ENCODE assay signal across 9 cellular contexts in the genomic region with DNA sequence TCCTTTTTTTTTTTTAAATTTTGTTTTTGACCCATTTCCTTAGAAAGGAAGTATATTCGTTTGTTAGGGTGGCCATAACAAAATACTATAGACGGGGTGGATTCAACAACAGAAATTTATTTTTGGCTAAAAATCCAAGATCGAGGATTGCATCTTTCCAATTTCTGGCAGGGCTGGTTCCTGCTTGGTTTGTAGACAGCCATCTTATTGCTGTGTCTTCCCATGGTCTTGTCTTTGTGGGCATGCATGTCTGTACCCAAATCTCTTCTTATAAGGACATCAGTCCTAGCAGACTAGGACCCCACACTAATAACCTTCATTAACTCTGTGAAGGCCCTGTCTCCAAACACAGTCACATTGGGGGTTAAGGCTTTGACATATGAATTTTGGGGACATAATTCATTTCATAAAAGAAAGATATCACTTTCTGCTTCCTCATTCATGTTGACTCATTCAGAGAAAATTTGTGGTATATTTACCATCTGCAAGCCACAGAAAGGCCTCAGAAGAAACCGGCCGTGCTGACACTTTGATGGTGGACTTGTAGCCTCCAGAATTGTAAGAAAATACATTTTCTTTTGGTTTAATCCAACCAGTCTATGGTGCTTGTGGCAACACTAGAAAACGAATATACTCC.
DNase-seq lines count a peak whose midpoint lies in the region; ATAC-seq and TF ChIP-seq lines count a peak whose summit lies in the region.
"Had no signal": no experiment of that assay in that cellular context is flagged by ENCODE, and none has a peak within 500 bp of the region (broad histone marks: within the 10 kb centered on the region; RNA-seq: fewer than 3 reads in every experiment).

No MANE protein-coding gene starts in this region.

- H3K27me3 Mint-ChIP-seq in T-cell = peaks cover 0 to 10% of the 10 kb centered on the region in 2 donors
- H3K27me3 Mint-ChIP-seq in natural killer cell (ENCODE audit: low read depth in 2 of 2) = peaks cover 71 to 94% of the 10 kb centered on the region in 2 donors

- no peak for TF ChIP-seq CTCF in choroid plexus epithelial cell (conservative IDR thresholded peaks at IDR 0.05; ENCODE audit: low read depth, low read length)
- TF ChIP-seq CTCF in natural killer cell (IDR thresholded peaks at IDR 0.05) = no peak

- H3K4me3 Mint-ChIP-seq in T-cell (no peak overlapping the region), natural killer cell (no peak overlapping the region)

- POLR2A ChIA-PET in T-cell (lab: Charles Lee) = no interaction called here

- H3K9me3 Mint-ChIP-seq in T-cell (peaks cover 0 to 5% (median 3%) of the 10 kb centered on the region in 3 donors), natural killer cell (no peaks in the 10 kb centered on the region)

- ATAC-seq in GM18499 (IDR thresholded peaks at IDR 0.05; ENCODE audit: insufficient read depth, unreplicated experiment) (peak; percentile 50), GM21737 (IDR thresholded peaks at IDR 0.05; ENCODE audit: unreplicated experiment) (peak; percentile 68), HG03571 (IDR thresholded peaks at IDR 0.05; ENCODE audit: unreplicated experiment) (peak; percentile 72), T-cell (replicated peaks in 1 of 4) (no peak), left colon (no peak), natural killer cell (no peak)
- ATAC-seq: body of pancreas had no signal

- DNase-seq in choroid plexus epithelial cell (ENCODE audit: low read depth) (peak; percentile 84), DMS153 (lab: John Stamatoyannopoulos, UW) (no peak), T-cell (no peak), left colon (no peak), natural killer cell (no peak)
- DNase-seq: body of pancreas had no signal

- H3K36me3 Mint-ChIP-seq in T-cell = no peaks in the 10 kb centered on the region
- H3K36me3 Mint-ChIP-seq in natural killer cell = no peaks in the 10 kb centered on the region

- H3K4me1 Mint-ChIP-seq in T-cell = peaks cover 25 to 31% (median 26%) of the 10 kb centered on the region in 3 donors
- peaks cover 47 to 53% of the 10 kb centered on the region in 2 donors for H3K4me1 Mint-ChIP-seq in natural killer cell

- intact Hi-C loops in left colon (cut with DNase I, micrococcal nuclease) = no loop called here
- intact Hi-C loops in natural killer cell (cut with micrococcal nuclease) = loop anchor here (5.0 kb wide), 1 partner anchor 709 kb away; the partner anchor contains the start of gene TRIB2

- peak overlapping the region in 1 of 2 donors; percentile 15 for H3K27ac Mint-ChIP-seq in T-cell
- H3K27ac Mint-ChIP-seq in natural killer cell = no peak overlapping the region

- no peak overlapping the region for H3K4me3 ChIP-seq in choroid plexus epithelial cell (ENCODE audit: low read depth, low read length)
- H3K4me3 ChIP-seq: body of pancreas had no signal

- CTCF ChIA-PET in T-cell (lab: Charles Lee) = no interaction called here

Comparison
In these comparisons a context has a peak if more than half of its experiments do, and no peak if none do; other contexts are left out.
1. ATAC-seq: peak in GM18499 (single experiment), GM21737 (single experiment) and HG03571 (single experiment); none in T-cell (0 of 4), left colon (single experiment) and natural killer cell (0 of 3).